In the genomic region with DNA sequence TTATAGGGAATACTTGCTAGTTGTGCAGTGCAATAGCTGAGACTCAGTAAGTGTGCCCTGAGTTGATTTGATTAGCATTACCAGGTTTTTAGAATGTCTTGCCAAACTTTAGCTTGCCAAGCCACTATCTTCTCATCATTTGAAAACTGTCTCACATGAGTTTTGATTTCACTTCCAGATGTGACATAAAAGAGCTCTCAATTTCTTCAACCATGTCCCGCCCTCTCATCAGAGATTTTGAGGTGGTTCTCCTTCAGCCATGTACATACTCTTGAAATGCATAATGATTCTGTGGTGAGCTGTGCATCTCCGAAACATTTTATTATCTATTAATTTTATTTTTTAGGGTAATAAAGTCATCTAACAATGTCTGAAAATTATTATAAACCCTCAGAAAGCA, we compare ENCODE assay signal across 33 cellular contexts.
"Had no signal": no experiment of that assay in that cellular context is flagged by ENCODE, and none has a peak within 500 bp of the region (broad histone marks: within the 10 kb centered on the region; RNA-seq: fewer than 3 reads in every experiment).

No MANE protein-coding gene starts in this region.

- H3K36me3 ChIP-seq: adrenal gland, brain microvascular endothelial cell, breast epithelium had no signal

- H3K4me3 ChIP-seq: adrenal gland, body of pancreas, breast epithelium had no signal

- H3K4me3 Mint-ChIP-seq: activated B cell treated with CpG ODN at 0.5 μM for 24 hours; activated CD4-positive, alpha-beta memory T cell treated with anti-CD3 and anti-CD28 coated beads for 36 hours; activated CD4-positive, alpha-beta T cell treated with anti-CD3 and anti-CD28 coated beads, Interleukin-2, amount 10 ng/mL, durations not matched to agents 24 days and 14 days; activated CD8-positive, alpha-beta T cell treated with anti-CD3 and anti-CD28 coated beads for 36 hours; activated naive CD4-positive, alpha-beta T cell treated with anti-CD3 and anti-CD28 coated beads for 36 hours; activated naive CD8-positive, alpha-beta T cell treated with anti-CD3 and anti-CD28 coated beads for 36 hours; activated T-cell treated with anti-CD3 and anti-CD28 coated beads, Interleukin-2, amount 50 U/mL, for 4 hours; activated T-cell treated with anti-CD3 and anti-CD28 coated beads, Interleukin-2, amount 50 U/mL, for 72 hours; activated T-helper 1 cell treated with anti-CD3 and anti-CD28 coated beads, Interleukin-12 subunit alpha, Interleukin-12 subunit beta, Interleukin-2, Interleukin-4 antibody, amounts not matched to agents 30 ng/mL and 10 ng/mL and 1 ng/mL, durations not matched to agents 14 hours and 24 hours and 36 hours; activated T-helper 17 cell treated with anti-CD3 and anti-CD28 coated beads, Interleukin-2, amount 50 U/mL, for 72 hours; T-helper 2 cell treated with Interferon-gamma antibody and Interleukin-4, amounts not matched to agents 5 μg/mL and 100 μg/mL, for 36 hours had no signal

- H3K27ac Mint-ChIP-seq: activated B cell treated with CpG ODN at 0.5 μM for 24 hours; activated CD4-positive, alpha-beta memory T cell treated with anti-CD3 and anti-CD28 coated beads for 36 hours; activated CD4-positive, alpha-beta T cell treated with anti-CD3 and anti-CD28 coated beads, Interleukin-2, amount 10 ng/mL, durations not matched to agents 24 days and 14 days; activated CD8-positive, alpha-beta T cell treated with anti-CD3 and anti-CD28 coated beads for 36 hours; activated naive CD4-positive, alpha-beta T cell treated with anti-CD3 and anti-CD28 coated beads for 36 hours; activated naive CD4-positive, alpha-beta T cell treated with anti-CD3 and anti-CD28 coated beads, Interleukin-2, amount 50 U/mL, for 72 hours; activated naive CD8-positive, alpha-beta T cell treated with anti-CD3 and anti-CD28 coated beads for 36 hours; activated T-cell treated with anti-CD3 and anti-CD28 coated beads, Interleukin-2, amount 50 U/mL, for 72 hours; activated T-helper 1 cell treated with anti-CD3 and anti-CD28 coated beads, Interleukin-12 subunit alpha, Interleukin-12 subunit beta, Interleukin-2, Interleukin-4 antibody, amounts not matched to agents 30 ng/mL and 10 ng/mL and 1 ng/mL, durations not matched to agents 14 hours and 24 hours and 36 hours; activated T-helper 17 cell treated with anti-CD3 and anti-CD28 coated beads, Interleukin-2, amount 50 U/mL, for 72 hours; T-helper 2 cell treated with Interferon-gamma antibody and Interleukin-4, amounts not matched to agents 5 μg/mL and 100 μg/mL, for 36 hours had no signal

- H3K9me3 ChIP-seq: adrenal gland, body of pancreas, breast epithelium had no signal

- ATAC-seq: activated CD8-positive, alpha-beta T cell treated with anti-CD3 and anti-CD28 coated beads for 36 hours; activated naive CD4-positive, alpha-beta T cell treated with anti-CD3 and anti-CD28 coated beads, Interleukin-2, amount 50 U/mL, for 72 hours; activated T-cell treated with anti-CD3 and anti-CD28 coated beads, Interleukin-2, amount 50 U/mL, for 4 hours; activated T-cell treated with anti-CD3 and anti-CD28 coated beads, Interleukin-2, amount 50 U/mL, for 72 hours; activated T-helper 17 cell treated with anti-CD3 and anti-CD28 coated beads, Interleukin-2, amount 50 U/mL, for 72 hours; body of pancreas had no signal

- H3K27me3 Mint-ChIP-seq: activated B cell treated with CpG ODN at 0.5 μM for 24 hours; activated CD4-positive, alpha-beta memory T cell treated with anti-CD3 and anti-CD28 coated beads for 36 hours; activated CD4-positive, alpha-beta T cell treated with anti-CD3 and anti-CD28 coated beads, Interleukin-2, amount 10 ng/mL, durations not matched to agents 24 days and 14 days; activated CD8-positive, alpha-beta T cell treated with anti-CD3 and anti-CD28 coated beads for 36 hours; activated naive CD8-positive, alpha-beta T cell treated with anti-CD3 and anti-CD28 coated beads for 36 hours; activated T-helper 17 cell treated with anti-CD3 and anti-CD28 coated beads, Interleukin-2, amount 50 U/mL, for 72 hours had no signal

- H3K4me1 Mint-ChIP-seq: activated B cell treated with CpG ODN at 0.5 μM for 24 hours; activated CD4-positive, alpha-beta T cell treated with anti-CD3 and anti-CD28 coated beads, Interleukin-2, amount 10 ng/mL, durations not matched to agents 24 days and 14 days; activated naive CD8-positive, alpha-beta T cell treated with anti-CD3 and anti-CD28 coated beads for 36 hours; activated T-helper 17 cell treated with anti-CD3 and anti-CD28 coated beads, Interleukin-2, amount 50 U/mL, for 72 hours had no signal

- H3K9me3 Mint-ChIP-seq: activated CD4-positive, alpha-beta T cell treated with anti-CD3 and anti-CD28 coated beads, Interleukin-2, amount 10 ng/mL, durations not matched to agents 24 days and 14 days; activated CD8-positive, alpha-beta T cell treated with anti-CD3 and anti-CD28 coated beads for 36 hours; activated naive CD4-positive, alpha-beta T cell treated with anti-CD3 and anti-CD28 coated beads for 36 hours; activated naive CD4-positive, alpha-beta T cell treated with anti-CD3 and anti-CD28 coated beads, Interleukin-2, amount 50 U/mL, for 72 hours; activated naive CD8-positive, alpha-beta T cell treated with anti-CD3 and anti-CD28 coated beads for 36 hours; activated T-cell treated with anti-CD3 and anti-CD28 coated beads, Interleukin-2, amount 50 U/mL, for 4 hours; activated T-helper 1 cell treated with anti-CD3 and anti-CD28 coated beads, Interleukin-12 subunit alpha, Interleukin-12 subunit beta, Interleukin-2, Interleukin-4 antibody, amounts not matched to agents 30 ng/mL and 10 ng/mL and 1 ng/mL, durations not matched to agents 14 hours and 24 hours and 36 hours; T-helper 2 cell treated with Interferon-gamma antibody and Interleukin-4, amounts not matched to agents 5 μg/mL and 100 μg/mL, for 36 hours had no signal

- H3K27ac ChIP-seq: adrenal gland, body of pancreas, brain microvascular endothelial cell, breast epithelium, VCaP had no signal

- DNase-seq: activated B cell treated with CpG ODN at 0.5 μM for 24 hours; activated CD4-positive, alpha-beta memory T cell treated with anti-CD3 and anti-CD28 coated beads for 36 hours; activated CD4-positive, alpha-beta T cell treated with anti-CD3 and anti-CD28 coated beads for 4 hours; activated CD4-positive, alpha-beta T cell treated with anti-CD3 and anti-CD28 coated beads, Interleukin-2, amount 10 ng/mL, durations not matched to agents 24 days and 14 days; activated CD4-positive, alpha-beta T cell treated with anti-CD3 and anti-CD28 coated beads, Interleukin-2, amount 50 U/mL, for 1 hour; activated CD4-positive, alpha-beta T cell treated with anti-CD3 and anti-CD28 coated beads, Interleukin-2, amount 50 U/mL, for 4 hours; activated CD4-positive, CD25-positive, alpha-beta regulatory T cell treated with anti-CD3 and anti-CD28 coated beads, Interleukin-2, amount 50 U/mL, for 72 hours; activated CD8-positive, alpha-beta memory T cell treated with anti-CD3 and anti-CD28 coated beads, Interleukin-2, amount 50 U/mL, for 4 hours; activated CD8-positive, alpha-beta T cell treated with anti-CD3 and anti-CD28 coated beads for 36 hours; activated effector memory CD4-positive, alpha-beta T cell treated with anti-CD3 and anti-CD28 coated beads, Interleukin-2, amount 50 U/mL, for 16 hours; activated gamma-delta T cell treated with Interleukin-2 at 50 U/mL for 16 hours; activated naive CD4-positive, alpha-beta T cell; activated naive CD4-positive, alpha-beta T cell treated with anti-CD3 and anti-CD28 coated beads for 36 hours; activated naive CD4-positive, alpha-beta T cell treated with anti-CD3 and anti-CD28 coated beads, Interleukin-2, amount 50 U/mL, for 16 hours; activated naive CD8-positive, alpha-beta T cell treated with anti-CD3 and anti-CD28 coated beads for 36 hours; activated T-cell treated with anti-CD3 and anti-CD28 coated beads for 4 hours; activated T-cell treated with anti-CD3 and anti-CD28 coated beads, Interleukin-2, amount 50 U/mL, for 1 hour; activated T-cell treated with anti-CD3 and anti-CD28 coated beads, Interleukin-2, amount 50 U/mL, for 4 hours; activated T-cell treated with anti-CD3 and anti-CD28 coated beads, Interleukin-2, amount 50 U/mL, for 72 hours; adrenal gland; amniotic stem cell; aorta; body of pancreas; brain microvascular endothelial cell; central memory CD4-positive, alpha-beta T cell; T-helper 2 cell; T-helper 9 cell had no signal

- H3K27me3 ChIP-seq: adrenal gland, body of pancreas, brain microvascular endothelial cell, breast epithelium had no signal

- H3K4me1 ChIP-seq: adrenal gland, body of pancreas, breast epithelium had no signal

- H3K36me3 Mint-ChIP-seq: activated CD4-positive, alpha-beta memory T cell treated with anti-CD3 and anti-CD28 coated beads for 36 hours; activated naive CD4-positive, alpha-beta T cell treated with anti-CD3 and anti-CD28 coated beads, Interleukin-2, amount 50 U/mL, for 72 hours; activated naive CD8-positive, alpha-beta T cell treated with anti-CD3 and anti-CD28 coated beads for 36 hours had no signal
